ENCODE assay signal across 7 cellular contexts in the genomic region with DNA sequence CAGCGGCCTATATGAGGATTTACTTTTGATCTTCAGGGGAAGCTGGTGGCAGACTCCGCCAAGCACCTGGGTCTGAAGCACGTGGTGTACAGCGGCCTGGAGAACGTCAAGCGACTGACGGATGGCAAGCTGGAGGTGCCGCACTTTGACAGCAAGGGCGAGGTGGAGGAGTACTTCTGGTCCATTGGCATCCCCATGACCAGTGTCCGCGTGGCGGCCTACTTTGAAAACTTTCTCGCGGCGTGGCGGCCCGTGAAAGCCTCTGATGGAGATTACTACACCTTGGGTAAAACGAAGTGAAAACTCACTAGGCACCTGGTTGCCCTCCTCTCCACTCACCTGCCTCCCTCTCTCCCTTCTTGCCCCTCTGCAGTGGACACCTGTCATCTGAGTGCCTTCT.
"Had no signal": no experiment of that assay in that cellular context is flagged by ENCODE, and none has a peak within 500 bp of the region (broad histone marks: within the 10 kb centered on the region; RNA-seq: fewer than 3 reads in every experiment).

No MANE protein-coding gene starts in this region.

- H3K4me3 Mint-ChIP-seq: H9 had no signal

- H3K4me1 Mint-ChIP-seq: H9, IgD-negative memory B cell had no signal

- H3K27me3 Mint-ChIP-seq: IgD-negative memory B cell had no signal

- DNase-seq: GM23248, GOT3, H9, HCEC 1CT, KG1 had no signal

- H3K9ac ChIP-seq: GM23248 had no signal

- H3K9me3 Mint-ChIP-seq: H9, IgD-negative memory B cell had no signal

- H3K27ac ChIP-seq: GM23248 had no signal

- H3K27ac Mint-ChIP-seq: H9, IgD-negative memory B cell had no signal

- H3K4me3 ChIP-seq: GM23248 had no signal

- H2AFZ ChIP-seq: GM23248 had no signal

- H3K36me3 Mint-ChIP-seq: IgD-negative memory B cell had no signal

- FAIRE-seq: HTR-8/SVneo had no signal
